22 cellular contexts compared by ENCODE assay signal in genomic region chr9:17843236-17843635, GRCh38.
DNase-seq lines count a peak whose midpoint lies in the region; ATAC-seq, FAIRE-seq and TF ChIP-seq lines count a peak whose summit lies in the region.
"Had no signal": no experiment of that assay in that cellular context is flagged by ENCODE, and none has a peak within 500 bp of the region (broad histone marks: within the 10 kb centered on the region; RNA-seq: fewer than 3 reads in every experiment).

No MANE protein-coding gene starts in this region.

- H3K27me3 Mint-ChIP-seq in neural progenitor cell (ENCODE audit: insufficient read depth, low read depth) (peaks cover 14% of the 10 kb centered on the region), nephron progenitor cell (ENCODE audit: low read depth, poor library complexity) (peaks cover 13% of the 10 kb centered on the region)
- H3K27me3 Mint-ChIP-seq: CD4-positive, alpha-beta T cell had no signal

- DNase-seq in D721Med (ENCODE audit: insufficient read length, low spot score) (peak; percentile 60), NCI-H82 treated with DMSO at 0.1 percent for 48 hours (lab: John Stamatoyannopoulos, UW; ENCODE audit: unreplicated experiment) (peak; percentile 94), neural progenitor cell (ENCODE audit: low spot score) (no peak), NCI-H526 treated with DMSO at 0.1 percent for 48 hours (lab: John Stamatoyannopoulos, UW) (no peak), nephron progenitor cell (no peak)
- DNase-seq: 8988T; ACHN; AML-193; BE2C; CD4-positive, alpha-beta T cell; CD8-positive, alpha-beta memory T cell; DMS153; DND-41; H9 had no signal

- no peak overlapping the region for H3K4me3 ChIP-seq in neural progenitor cell
- H3K4me3 ChIP-seq: A549; BLaER1 treated with 17β-estradiol and CSF1 and Interleukin-3, amounts not matched to agents 10 nM and 100 nM; GM23338 had no signal

- no peak for ATAC-seq in GM19324 (IDR thresholded peaks at IDR 0.05; ENCODE audit: low FRiP score, unreplicated experiment)
- ATAC-seq: A549, GM23338, HCT116 had no signal

- H3K4me1 Mint-ChIP-seq in neural progenitor cell, result peaks cover 15% of the 10 kb centered on the region
- H3K4me1 Mint-ChIP-seq in nephron progenitor cell, result peaks cover 29% of the 10 kb centered on the region
- H3K4me1 Mint-ChIP-seq: CD14-positive monocyte; CD8-positive, alpha-beta memory T cell had no signal

- H3K36me3 Mint-ChIP-seq in neural progenitor cell (no peaks in the 10 kb centered on the region), nephron progenitor cell (ENCODE audit: low read depth) (no peaks in the 10 kb centered on the region)
- H3K36me3 Mint-ChIP-seq: CD14-positive monocyte; CD8-positive, alpha-beta memory T cell had no signal

- H2AFZ ChIP-seq in neural progenitor cell (replicated peaks), result no peak overlapping the region
- H2AFZ ChIP-seq: GM23338 had no signal

- no peaks in the 10 kb centered on the region for H3K79me2 ChIP-seq in neural progenitor cell (ENCODE audit: low read depth)

- peak; percentile 90 for FAIRE-seq in D721Med (lab: Jason Lieb, UNC)
- FAIRE-seq: A549, G401.6, GM12892 had no signal

- H3K9me3 ChIP-seq in neural progenitor cell (ENCODE audit: low read depth), result no peaks in the 10 kb centered on the region
- H3K9me3 ChIP-seq: A549, BE2C had no signal

- no peaks in the 10 kb centered on the region for H3K36me3 ChIP-seq in neural progenitor cell
- H3K36me3 ChIP-seq: BE2C; BLaER1 treated with 17β-estradiol and CSF1 and Interleukin-3, amounts not matched to agents 10 nM and 100 nM had no signal

- TF ChIP-seq CTCF in D721Med (IDR thresholded peaks at IDR 0.05; ENCODE audit: insufficient read depth, missing control alignments) (no peak), neural progenitor cell (IDR thresholded peaks at IDR 0.05) (no peak), nephron progenitor cell (IDR thresholded peaks at IDR 0.05) (no peak)

- H3K27me3 ChIP-seq in neural progenitor cell, result no peaks in the 10 kb centered on the region
- H3K27me3 ChIP-seq: BE2C; BLaER1 treated with 17β-estradiol and CSF1 and Interleukin-3, amounts not matched to agents 10 nM and 100 nM had no signal

- H3K9ac ChIP-seq in neural progenitor cell, result no peak overlapping the region
- H3K9ac ChIP-seq: BLaER1 treated with 17β-estradiol and CSF1 and Interleukin-3, amounts not matched to agents 10 nM and 100 nM had no signal

- no peak overlapping the region for H3K27ac ChIP-seq in neural progenitor cell
- H3K27ac ChIP-seq: A549; BLaER1 treated with 17β-estradiol and CSF1 and Interleukin-3, amounts not matched to agents 10 nM and 100 nM had no signal

- H3K27ac Mint-ChIP-seq in neural progenitor cell (no peak overlapping the region), nephron progenitor cell (no peak overlapping the region)
- H3K27ac Mint-ChIP-seq: CD14-positive monocyte; CD4-positive, alpha-beta T cell; CD8-positive, alpha-beta memory T cell; GM23338; H9 had no signal

- H3K4me3 Mint-ChIP-seq in neural progenitor cell, result peak overlapping the region; percentile 13
- H3K4me3 Mint-ChIP-seq in nephron progenitor cell, result no peak overlapping the region
- H3K4me3 Mint-ChIP-seq: CD14-positive monocyte; CD4-positive, alpha-beta T cell; CD8-positive, alpha-beta memory T cell; GM23338; H9 had no signal

- no peaks in the 10 kb centered on the region for H3F3A ChIP-seq in neural progenitor cell (ENCODE audit: low read depth)

- no peaks in the 10 kb centered on the region for H3K4me1 ChIP-seq in neural progenitor cell
- H3K4me1 ChIP-seq: A549; BE2C; BLaER1 treated with 17β-estradiol and CSF1 and Interleukin-3, amounts not matched to agents 10 nM and 100 nM had no signal

- H3K9me3 Mint-ChIP-seq in neural progenitor cell, result peaks cover 17% of the 10 kb centered on the region
- H3K9me3 Mint-ChIP-seq in nephron progenitor cell, result peaks cover 24% of the 10 kb centered on the region

- no peak overlapping the region for H3K4me2 ChIP-seq in neural progenitor cell
- H3K4me2 ChIP-seq: A549; BLaER1 treated with 17β-estradiol and CSF1 and Interleukin-3, amounts not matched to agents 10 nM and 100 nM; GM23338 had no signal

- no peaks in the 10 kb centered on the region for H4K20me1 ChIP-seq in neural progenitor cell (ENCODE audit: low read depth)
- H4K20me1 ChIP-seq: BLaER1 treated with 17β-estradiol and CSF1 and Interleukin-3, amounts not matched to agents 10 nM and 100 nM had no signal

Comparison
In these comparisons a context has a peak if more than half of its experiments do, and no peak if none do; other contexts are left out.
1. DNase-seq: peak in D721Med (single experiment) and NCI-H82 treated with DMSO at 0.1 percent for 48 hours (single experiment); none in neural progenitor cell (single experiment), NCI-H526 treated with DMSO at 0.1 percent for 48 hours (single experiment) and nephron progenitor cell (single experiment).